In the genomic region with DNA sequence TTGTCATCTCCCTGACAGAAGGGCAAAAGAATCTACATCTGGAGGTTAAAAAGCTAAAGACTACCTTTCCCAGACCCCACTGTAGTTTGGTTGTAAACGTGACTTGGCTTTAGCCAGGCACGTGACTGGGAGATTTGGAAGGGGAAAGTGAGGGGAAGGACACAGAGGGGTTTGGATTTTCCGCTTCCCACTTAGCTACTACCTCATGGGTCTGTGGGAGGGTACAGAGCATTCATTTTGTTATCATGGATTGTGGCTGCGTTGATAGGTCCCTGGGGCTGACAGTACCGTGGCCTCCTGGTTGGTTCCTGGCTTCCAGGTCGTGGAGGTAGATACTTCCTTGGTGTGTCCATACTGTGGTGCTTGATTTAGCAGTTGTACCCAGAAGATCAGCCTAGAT, we compare ENCODE assay signal across 13 cellular contexts. TPM values are rescaled to one million over a fixed set of nuclear protein-coding genes. Genes with fewer than 3 reads are reported as not detected.
DNase-seq lines count a peak whose midpoint lies in the region; ATAC-seq and TF ChIP-seq lines count a peak whose summit lies in the region.
"Had no signal": no experiment of that assay in that cellular context is flagged by ENCODE, and none has a peak within 500 bp of the region (broad histone marks: within the 10 kb centered on the region; RNA-seq: fewer than 3 reads in every experiment).

No MANE protein-coding gene starts in this region.

- H3K9me3 ChIP-seq in CD4-positive, CD25-positive, alpha-beta regulatory T cell (ENCODE audit: control insufficient read depth in 2 of 2, low read length in 2 of 2), result no peaks in the 10 kb centered on the region
- H3K9me3 ChIP-seq in H9 (ENCODE audit: control insufficient read depth, low read depth, low read length), result no peaks in the 10 kb centered on the region

- no peak overlapping the region for H4K91ac ChIP-seq in H9 (ENCODE audit: insufficient read length, low read depth, low read length)

- H3K4me1 ChIP-seq in CD4-positive, CD25-positive, alpha-beta regulatory T cell (ENCODE audit: control insufficient read depth, insufficient read depth, low read length, poor library complexity, severe bottlenecking), result peaks cover 16% of the 10 kb centered on the region
- peaks cover 5% of the 10 kb centered on the region for H3K4me1 ChIP-seq in mesendoderm (ENCODE audit: control insufficient read depth, low read depth, low read length)
- peaks cover 11% of the 10 kb centered on the region for H3K4me1 ChIP-seq in H9 (ENCODE audit: insufficient read depth, low read length)

- H2BK12ac ChIP-seq in H9 (ENCODE audit: insufficient read length, low read depth, low read length), result no peak overlapping the region

- H3K9me3 Mint-ChIP-seq in CD4-positive, CD25-positive, alpha-beta regulatory T cell, result peaks cover 0 to 1% (median 0%) of the 10 kb centered on the region in 7 donors
- H3K9me3 Mint-ChIP-seq in activated T-helper 1 cell treated with anti-CD3 and anti-CD28 coated beads, Interleukin-12 subunit alpha, Interleukin-12 subunit beta, Interleukin-2, Interleukin-4 antibody, amounts not matched to agents 30 ng/mL and 10 ng/mL and 1 ng/mL, durations not matched to agents 14 hours and 24 hours and 36 hours, result no peaks in the 10 kb centered on the region
- H3K9me3 Mint-ChIP-seq in H9, result no peaks in the 10 kb centered on the region

- H3K23me2 ChIP-seq in H9 (ENCODE audit: insufficient read length, low read depth, low read length, poor library complexity, severe bottlenecking), result peaks cover 4% of the 10 kb centered on the region

- no peak overlapping the region for H3K27ac Mint-ChIP-seq in CD4-positive, CD25-positive, alpha-beta regulatory T cell
- peak overlapping the region; percentile 25 for H3K27ac Mint-ChIP-seq in activated T-helper 1 cell treated with anti-CD3 and anti-CD28 coated beads, Interleukin-12 subunit alpha, Interleukin-12 subunit beta, Interleukin-2, Interleukin-4 antibody, amounts not matched to agents 30 ng/mL and 10 ng/mL and 1 ng/mL, durations not matched to agents 14 hours and 24 hours and 36 hours
- H3K27ac Mint-ChIP-seq in H9, result peak overlapping the region in 1 of 3 experiments; percentile 25; a peak in 1 of 7 replicates

- no peaks in the 10 kb centered on the region for H3K27me3 Mint-ChIP-seq in CD4-positive, CD25-positive, alpha-beta regulatory T cell
- H3K27me3 Mint-ChIP-seq in activated T-helper 1 cell treated with anti-CD3 and anti-CD28 coated beads, Interleukin-12 subunit alpha, Interleukin-12 subunit beta, Interleukin-2, Interleukin-4 antibody, amounts not matched to agents 30 ng/mL and 10 ng/mL and 1 ng/mL, durations not matched to agents 14 hours and 24 hours and 36 hours (ENCODE audit: insufficient read depth), result no peaks in the 10 kb centered on the region
- no peaks in the 10 kb centered on the region for H3K27me3 Mint-ChIP-seq in H9 (ENCODE audit: low read depth)

- H3K14ac ChIP-seq in H9 (ENCODE audit: insufficient read depth, low read length), result no peak overlapping the region

- DNase-seq in CD4-positive, CD25-positive, alpha-beta regulatory T cell, result no peak
- DNase-seq in HL-60 (ENCODE audit: low read depth in 1 of 2, low spot score in 1 of 2) (no peak), mesendoderm (peak; percentile 45), posterior vena cava (ENCODE audit: low spot score) (no peak), H9 (no peak), NCI-H1048 (lab: John Stamatoyannopoulos, UW) (no peak)
- DNase-seq in activated T-helper 1 cell treated with anti-CD3 and anti-CD28 coated beads, Interleukin-12 subunit alpha, Interleukin-12 subunit beta, Interleukin-2, Interleukin-4 antibody, amounts not matched to agents 30 ng/mL and 10 ng/mL and 1 ng/mL, durations not matched to agents 14 hours and 24 hours and 36 hours (ENCODE audit: low spot score), result no peak
- no peak for DNase-seq in activated naive CD4-positive, alpha-beta T cell (lab: John Stamatoyannopoulos, UW)
- DNase-seq: activated CD4-positive, alpha-beta T cell treated with anti-CD3 and anti-CD28 coated beads, Interleukin-2, amount 50 U/mL, for 1 hour; amygdala; hypothalamus; NCI-H526 treated with DMSO at 0.1 percent for 48 hours; stimulated activated CD4-positive, alpha-beta T cell treated with anti-CD3 and anti-CD28 coated beads, Interleukin-1b, Interleukin-23, amount 100 ng/mL, for 48 hours had no signal

- H3K56ac ChIP-seq in mesendoderm (ENCODE audit: low read length) (no peak overlapping the region), H9 (ENCODE audit: insufficient read length, low read depth, low read length) (no peak overlapping the region)

- ATAC-seq in CD4-positive, CD25-positive, alpha-beta regulatory T cell (ENCODE audit: low read depth in 2 of 2), result no peak

- H3K79me1 ChIP-seq in mesendoderm (ENCODE audit: low read length) (peaks cover 6% of the 10 kb centered on the region), H9 (ENCODE audit: insufficient read depth, low read depth, low read length, poor library complexity, severe bottlenecking) (peaks cover 4% of the 10 kb centered on the region)

- H2AFZ ChIP-seq in H9 (ENCODE audit: low read length), result no peak overlapping the region

- no peaks in the 10 kb centered on the region for H3K36me3 ChIP-seq in CD4-positive, CD25-positive, alpha-beta regulatory T cell (ENCODE audit: control insufficient read depth, insufficient read depth, low read length)
- no peaks in the 10 kb centered on the region for H3K36me3 ChIP-seq in mesendoderm (ENCODE audit: control insufficient read depth, insufficient read depth, low read length)

- H2AK5ac ChIP-seq in mesendoderm (ENCODE audit: low read length), result no peak overlapping the region
- no peak overlapping the region for H2AK5ac ChIP-seq in H9 (ENCODE audit: insufficient read length, low read length)

- H3K4ac ChIP-seq in mesendoderm (ENCODE audit: low read depth, low read length) (no peak overlapping the region), H9 (ENCODE audit: low read depth, low read length) (no peak overlapping the region)

- no peak overlapping the region for H2BK120ac ChIP-seq in mesendoderm (ENCODE audit: low read depth, low read length)
- no peak overlapping the region for H2BK120ac ChIP-seq in H9 (ENCODE audit: low read depth, low read length, poor library complexity, severe bottlenecking)

- H3K18ac ChIP-seq in mesendoderm (ENCODE audit: low read length) (no peak overlapping the region), H9 (ENCODE audit: insufficient read length, low read depth, low read length) (no peak overlapping the region)

- H4K20me1 ChIP-seq in H9 (ENCODE audit: control insufficient read depth, insufficient read depth, insufficient read length), result peaks cover 3% of the 10 kb centered on the region

- H2BK20ac ChIP-seq in H9 (ENCODE audit: low read depth, low read length, poor library complexity, severe bottlenecking), result no peak overlapping the region

- H3T11ph ChIP-seq in H9 (ENCODE audit: low read length), result no peak overlapping the region

- H3K4me2 ChIP-seq in mesendoderm (ENCODE audit: low read length) (no peak overlapping the region), H9 (ENCODE audit: insufficient read depth, insufficient read length, low read length) (no peak overlapping the region)

- H4K8ac ChIP-seq in mesendoderm (ENCODE audit: low read depth, low read length), result no peak overlapping the region
- no peak overlapping the region for H4K8ac ChIP-seq in H9 (replicated peaks; ENCODE audit: insufficient read length, low read depth, low read length)

- peak overlapping the region in 3 of 4 donors; percentile 30 to 65 (median 45) for H3K4me3 Mint-ChIP-seq in CD4-positive, CD25-positive, alpha-beta regulatory T cell
- peak overlapping the region; percentile 50 for H3K4me3 Mint-ChIP-seq in activated T-helper 1 cell treated with anti-CD3 and anti-CD28 coated beads, Interleukin-12 subunit alpha, Interleukin-12 subunit beta, Interleukin-2, Interleukin-4 antibody, amounts not matched to agents 30 ng/mL and 10 ng/mL and 1 ng/mL, durations not matched to agents 14 hours and 24 hours and 36 hours
- H3K4me3 Mint-ChIP-seq in H9, result no peak overlapping the region; a peak in 1 of 5 replicates

- peaks cover 23 to 59% (median 40%) of the 10 kb centered on the region in 4 donors for H3K4me1 Mint-ChIP-seq in CD4-positive, CD25-positive, alpha-beta regulatory T cell
- H3K4me1 Mint-ChIP-seq in activated T-helper 1 cell treated with anti-CD3 and anti-CD28 coated beads, Interleukin-12 subunit alpha, Interleukin-12 subunit beta, Interleukin-2, Interleukin-4 antibody, amounts not matched to agents 30 ng/mL and 10 ng/mL and 1 ng/mL, durations not matched to agents 14 hours and 24 hours and 36 hours (ENCODE audit: low read depth), result peaks cover 60% of the 10 kb centered on the region
- peaks cover 54 to 55% of the 10 kb centered on the region in 2 experiments for H3K4me1 Mint-ChIP-seq in H9

- no peaks in the 10 kb centered on the region for H3K36me3 Mint-ChIP-seq in CD4-positive, CD25-positive, alpha-beta regulatory T cell
- H3K36me3 Mint-ChIP-seq in activated T-helper 1 cell treated with anti-CD3 and anti-CD28 coated beads, Interleukin-12 subunit alpha, Interleukin-12 subunit beta, Interleukin-2, Interleukin-4 antibody, amounts not matched to agents 30 ng/mL and 10 ng/mL and 1 ng/mL, durations not matched to agents 14 hours and 24 hours and 36 hours (ENCODE audit: low read depth), result peaks cover 12% of the 10 kb centered on the region
- H3K36me3 Mint-ChIP-seq in H9 (ENCODE audit: insufficient read depth in 1 of 3, low read depth in 3 of 3), result peaks cover 0 to 9% (median 1%) of the 10 kb centered on the region in 3 experiments; a peak in 2 of 7 replicates

- H3K23ac ChIP-seq in mesendoderm (ENCODE audit: low read length) (no peak overlapping the region), H9 (ENCODE audit: insufficient read length, low read depth, low read length) (no peak overlapping the region)

- H2BK5ac ChIP-seq in mesendoderm (ENCODE audit: low read length), result no peak overlapping the region
- H2BK5ac ChIP-seq in H9 (ENCODE audit: insufficient read length, low read length), result no peak overlapping the region

- H3K79me2 ChIP-seq in mesendoderm (ENCODE audit: control insufficient read depth, insufficient read depth, low read length) (peaks cover 42% of the 10 kb centered on the region), H9 (ENCODE audit: insufficient read depth, low read length) (peaks cover 20% of the 10 kb centered on the region; the same call in 1 of the 2 replicates)

- H3K27me3 ChIP-seq in CD4-positive, CD25-positive, alpha-beta regulatory T cell (ENCODE audit: control insufficient read depth, insufficient read depth, low read length), result no peaks in the 10 kb centered on the region
- H3K27me3 ChIP-seq in HL-60 (ENCODE audit: insufficient read depth, poor library complexity, severe bottlenecking) (no peaks in the 10 kb centered on the region), mesendoderm (ENCODE audit: insufficient read depth, low read length, poor library complexity) (no peaks in the 10 kb centered on the region), H9 (ENCODE audit: insufficient read depth, low read length) (no peaks in the 10 kb centered on the region)

- H3K4me3 ChIP-seq in CD4-positive, CD25-positive, alpha-beta regulatory T cell (ENCODE audit: low read depth, low read length), result no peak overlapping the region
- peak overlapping the region; percentile 10 for H3K4me3 ChIP-seq in HL-60 (replicated peaks; ENCODE audit: insufficient read depth, low read length)
- no peak overlapping the region for H3K4me3 ChIP-seq in mesendoderm (ENCODE audit: low read length)

- H2BK15ac ChIP-seq in mesendoderm (replicated peaks; ENCODE audit: low read depth) (no peak overlapping the region), H9 (ENCODE audit: low read depth, low read length) (no peak overlapping the region)

- no peak overlapping the region for H4K5ac ChIP-seq in mesendoderm (ENCODE audit: low read length)
- no peak overlapping the region for H4K5ac ChIP-seq in H9 (ENCODE audit: insufficient read length, low read depth, low read length)

- no peak overlapping the region for H3K9ac ChIP-seq in mesendoderm (ENCODE audit: low read length)
- H3K9ac ChIP-seq in H9 (ENCODE audit: extremely low read depth, insufficient read length, low read length), result no peak overlapping the region

- H3K27ac ChIP-seq in CD4-positive, CD25-positive, alpha-beta regulatory T cell (ENCODE audit: insufficient read depth, low read length, poor library complexity, severe bottlenecking), result no peak overlapping the region
- peak overlapping the region; percentile 69 for H3K27ac ChIP-seq in HL-60 (replicated peaks)
- no peak overlapping the region for H3K27ac ChIP-seq in mesendoderm (ENCODE audit: low read depth, low read length)
- no peak overlapping the region for H3K27ac ChIP-seq in H9 (ENCODE audit: insufficient read length, low read depth, low read length)

- TF ChIP-seq CTCF in HL-60 (IDR thresholded peaks at IDR 0.05; ENCODE audit: insufficient read depth, low read length) (no peak), H9 (conservative IDR thresholded peaks at IDR 0.05) (no peak)

- WGBS in mesendoderm (ENCODE audit: extremely low coverage, insufficient coverage, low lambda C conversion rate), result no CpG with 5 or more reads among the region's 6 CpGs
- WGBS in H9 (ENCODE audit: extremely low coverage, insufficient read length, low lambda C conversion rate), result no CpG with 5 or more reads among the region's 6 CpGs

- intact Hi-C loops in activated T-helper 1 cell treated with anti-CD3 and anti-CD28 coated beads, Interleukin-12 subunit alpha, Interleukin-12 subunit beta, Interleukin-2, Interleukin-4 antibody, amounts not matched to agents 30 ng/mL and 10 ng/mL and 1 ng/mL, durations not matched to agents 14 hours and 24 hours and 36 hours (cut with micrococcal nuclease), result loop anchor here (10.0 kb wide), 2 partner anchors 300 to 1090 kb away; a partner anchor contains a TSS
- intact Hi-C loops in posterior vena cava (cut with DNase I), result no loop called here

RNA-seq across cellular contexts. Expression of a gene that starts 2.6 kb away (rescaled TPM):
- 25.3 TPM for total RNA-seq in CD4-positive, CD25-positive, alpha-beta regulatory T cell
- polyA plus RNA-seq in CD4-positive, CD25-positive, alpha-beta regulatory T cell, result 10 to 100 TPM; 11.9 to 19.2 (median 15.1) TPM
- 67.6 and 75.1 TPM in 2 replicates for total RNA-seq in activated T-helper 1 cell treated with anti-CD3 and anti-CD28 coated beads, Interleukin-12 subunit alpha, Interleukin-12 subunit beta, Interleukin-2, Interleukin-4 antibody, amounts not matched to agents 30 ng/mL and 10 ng/mL and 1 ng/mL, durations not matched to agents 14 hours and 24 hours and 36 hours
- 30.0 TPM for polyA plus RNA-seq in mesendoderm (2013, experiment 1 of 2)
- polyA plus RNA-seq in mesendoderm (2013, experiment 2 of 2), result 29.2 TPM
- total RNA-seq in posterior vena cava (10 to 100 TPM; 36.4 to 38.9 TPM), H9 (2021) (64.2 and 68.9 TPM in 2 replicates)

RNA-seq across cellular contexts. Expression of a gene that starts 20.0 kb away (rescaled TPM):
- 1.9 TPM for total RNA-seq in CD4-positive, CD25-positive, alpha-beta regulatory T cell
- 1 to 10 TPM in 1 of 4 donors, under 1 TPM in 3; 0.28 to 1.9 (median 0.90) TPM for polyA plus RNA-seq in CD4-positive, CD25-positive, alpha-beta regulatory T cell
- 0.17 TPM in 1 of 2 replicates, not detected in the other for total RNA-seq in activated T-helper 1 cell treated with anti-CD3 and anti-CD28 coated beads, Interleukin-12 subunit alpha, Interleukin-12 subunit beta, Interleukin-2, Interleukin-4 antibody, amounts not matched to agents 30 ng/mL and 10 ng/mL and 1 ng/mL, durations not matched to agents 14 hours and 24 hours and 36 hours
- 0.22 TPM for polyA plus RNA-seq in mesendoderm (2013, experiment 1 of 2)
- 0.11 TPM for polyA plus RNA-seq in mesendoderm (2013, experiment 2 of 2)
- 1 to 10 TPM; 2.4 to 3.1 TPM for total RNA-seq in posterior vena cava
- total RNA-seq in H9 (2021), result 0.61 and 0.72 TPM in 2 replicates

Comparison
In these comparisons a context has a peak if more than half of its experiments do, and no peak if none do; other contexts are left out.
1. H3K4me3 Mint-ChIP-seq: peak in CD4-positive, CD25-positive, alpha-beta regulatory T cell (3 of 4) and activated T-helper 1 cell treated with anti-CD3 and anti-CD28 coated beads, Interleukin-12 subunit alpha, Interleukin-12 subunit beta, Interleukin-2, Interleukin-4 antibody, amounts not matched to agents 30 ng/mL and 10 ng/mL and 1 ng/mL, durations not matched to agents 14 hours and 24 hours and 36 hours (single experiment); none in H9 (0 of 2).